ENCODE assay signal across 11 cellular contexts in the genomic region with DNA sequence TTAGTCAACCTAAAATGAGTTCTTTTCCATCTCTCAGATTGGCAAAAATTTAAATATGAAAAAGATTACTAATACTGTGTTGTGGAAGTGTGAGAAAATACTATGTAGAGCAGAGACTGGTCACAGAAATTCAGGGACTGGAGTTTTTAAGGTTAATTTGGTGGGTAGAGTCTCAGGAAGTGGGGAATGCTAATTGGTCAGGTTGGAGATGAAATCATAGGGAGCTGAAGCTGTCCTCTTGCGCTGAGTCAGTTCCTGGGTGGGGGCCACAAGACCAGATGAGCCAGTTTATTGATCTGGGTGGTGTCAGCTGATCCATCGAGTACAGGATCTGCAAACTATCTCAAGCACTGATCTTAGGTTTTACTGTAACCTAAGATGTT. TPM values are rescaled to one million over a fixed set of nuclear protein-coding genes. Genes with fewer than 3 reads are reported as not detected.
DNase-seq lines count a peak whose midpoint lies in the region; ATAC-seq lines count a peak whose summit lies in the region.
"Had no signal": no experiment of that assay in that cellular context is flagged by ENCODE, and none has a peak within 500 bp of the region (broad histone marks: within the 10 kb centered on the region; RNA-seq: fewer than 3 reads in every experiment).

No MANE protein-coding gene starts in this region.

- ATAC-seq in naive thymus-derived CD8-positive, alpha-beta T cell: no peak
- no peak for ATAC-seq in HG03469 (IDR thresholded peaks at IDR 0.05; ENCODE audit: unreplicated experiment)
- no peak for ATAC-seq in HG02884 (IDR thresholded peaks at IDR 0.05; ENCODE audit: unreplicated experiment)

- POLR2A ChIA-PET in naive thymus-derived CD8-positive, alpha-beta T cell (lab: Charles Lee): interaction anchor here (1.0 kb wide), 1 partner anchor 142 kb away, joined by 3 read pairs; a partner anchor contains a TSS

- no peaks in the 10 kb centered on the region for H3K27me3 Mint-ChIP-seq in activated naive CD4-positive, alpha-beta T cell treated with anti-CD3 and anti-CD28 coated beads, Interleukin-2, amount 50 U/mL, for 24 hours
- H3K27me3 Mint-ChIP-seq in naive thymus-derived CD8-positive, alpha-beta T cell: no peaks in the 10 kb centered on the region

- no peaks in the 10 kb centered on the region for H3K9me3 Mint-ChIP-seq in activated naive CD4-positive, alpha-beta T cell treated with anti-CD3 and anti-CD28 coated beads, Interleukin-2, amount 50 U/mL, for 24 hours
- H3K9me3 Mint-ChIP-seq in naive thymus-derived CD8-positive, alpha-beta T cell: no peaks in the 10 kb centered on the region

- peak; percentile 3 for DNase-seq in GM04504 (ENCODE audit: low read depth)
- peak; percentile 12 for DNase-seq in OCI-M1 (lab: John Stamatoyannopoulos, UW)
- DNase-seq in naive thymus-derived CD8-positive, alpha-beta T cell: no peak
- DNase-seq in NCI-H524 (lab: John Stamatoyannopoulos, UW): no peak
- DNase-seq: amniotic stem cell, DMS 273 treated with DMSO at 0.1 percent for 48 hours, uterus had no signal

- peak overlapping the region; percentile 5 for H3K4me3 Mint-ChIP-seq in activated naive CD4-positive, alpha-beta T cell treated with anti-CD3 and anti-CD28 coated beads, Interleukin-2, amount 50 U/mL, for 24 hours
- peak overlapping the region in 7 of 10 donors; percentile 7 to 48 (median 23) for H3K4me3 Mint-ChIP-seq in naive thymus-derived CD8-positive, alpha-beta T cell

- no peaks in the 10 kb centered on the region for H3K36me3 Mint-ChIP-seq in activated naive CD4-positive, alpha-beta T cell treated with anti-CD3 and anti-CD28 coated beads, Interleukin-2, amount 50 U/mL, for 24 hours
- H3K36me3 Mint-ChIP-seq in naive thymus-derived CD8-positive, alpha-beta T cell: no peaks in the 10 kb centered on the region

- H3K4me1 Mint-ChIP-seq in activated naive CD4-positive, alpha-beta T cell treated with anti-CD3 and anti-CD28 coated beads, Interleukin-2, amount 50 U/mL, for 24 hours: peaks cover 60% of the 10 kb centered on the region
- H3K4me1 Mint-ChIP-seq in naive thymus-derived CD8-positive, alpha-beta T cell: peaks cover 20 to 70% (median 51%) of the 10 kb centered on the region in 4 donors

- peak overlapping the region; percentile 38 for H3K27ac Mint-ChIP-seq in activated naive CD4-positive, alpha-beta T cell treated with anti-CD3 and anti-CD28 coated beads, Interleukin-2, amount 50 U/mL, for 24 hours
- peak overlapping the region; percentile 2 to 82 (median 64) for H3K27ac Mint-ChIP-seq in naive thymus-derived CD8-positive, alpha-beta T cell

RNA-seq across cellular contexts. Expression of a gene that starts 29.4 kb away (rescaled TPM):
- 1 to 10 TPM; 4.6 to 6.7 TPM for total RNA-seq in naive thymus-derived CD8-positive, alpha-beta T cell
- 1 to 10 TPM in 2 of 3 donors, under 1 TPM in 1; 0.43 to 1.9 (median 1.2) TPM for polyA plus RNA-seq in naive thymus-derived CD8-positive, alpha-beta T cell

RNA-seq across cellular contexts. Expression of a gene that starts 35.1 kb away (rescaled TPM):
- total RNA-seq in naive thymus-derived CD8-positive, alpha-beta T cell: 10 to 100 TPM; 17.0 to 20.1 TPM
- 10 to 100 TPM in 1 of 3 donors, 1 to 10 TPM in 2; 4.7 to 11.0 (median 7.3) TPM for polyA plus RNA-seq in naive thymus-derived CD8-positive, alpha-beta T cell

RNA-seq across cellular contexts. Expression of a gene that starts 56.8 kb away (rescaled TPM):
- 1 to 10 TPM; 4.1 to 5.4 TPM for total RNA-seq in naive thymus-derived CD8-positive, alpha-beta T cell
- polyA plus RNA-seq in naive thymus-derived CD8-positive, alpha-beta T cell: 1 to 10 TPM; 2.3 to 5.3 (median 4.6) TPM
- total RNA-seq: endothelial cell of umbilical vein had no signal
- polyA plus RNA-seq: endothelial cell of umbilical vein had no signal

Comparison
In these comparisons a context has a peak if more than half of its experiments do, and no peak if none do; other contexts are left out.
1. DNase-seq: peak in GM04504 (single experiment) and OCI-M1 (single experiment); none in naive thymus-derived CD8-positive, alpha-beta T cell (0 of 10) and NCI-H524 (0 of 2).